16 cellular contexts compared by ENCODE assay signal in genomic region chr15:85559530-85559929, GRCh38.
DNase-seq lines count a peak whose midpoint lies in the region; ATAC-seq and TF ChIP-seq lines count a peak whose summit lies in the region.
"Had no signal": no experiment of that assay in that cellular context is flagged by ENCODE, and none has a peak within 500 bp of the region (broad histone marks: within the 10 kb centered on the region; RNA-seq: fewer than 3 reads in every experiment).

No MANE protein-coding gene starts in this region.

- no TSS peak for BruUV-seq in Caco-2 (replicated peaks; lab: Mats Ljungman, UMichigan)

- no peak for ATAC-seq in activated CD8-positive, alpha-beta memory T cell treated with anti-CD3 and anti-CD28 coated beads, Interleukin-2, amount 10 ng/mL, durations not matched to agents 7 days and 5 days
- ATAC-seq in WTC11 (peak; percentile 70), lower lobe of right lung (no peak), GM18498 (IDR thresholded peaks at IDR 0.05; ENCODE audit: unreplicated experiment) (no peak)
- no peak for ATAC-seq in CD8-positive, alpha-beta T cell

- H3K27me3 ChIP-seq in Caco-2 (replicated peaks; ENCODE audit: control insufficient read depth, insufficient read depth, low read length), result no peaks in the 10 kb centered on the region
- H3K27me3 ChIP-seq in lower lobe of right lung (ENCODE audit: low read depth), result no peaks in the 10 kb centered on the region
- no peaks in the 10 kb centered on the region for H3K27me3 ChIP-seq in CD8-positive, alpha-beta T cell (ENCODE audit: insufficient read depth, low read length)
- H3K27me3 ChIP-seq: BLaER1 treated with 17β-estradiol and CSF1 and Interleukin-3, amounts not matched to agents 10 nM and 100 nM had no signal

- peak overlapping the region; percentile 28 for H3K27ac Mint-ChIP-seq in activated CD8-positive, alpha-beta memory T cell treated with anti-CD3 and anti-CD28 coated beads, Interleukin-2, amount 10 ng/mL, durations not matched to agents 7 days and 5 days
- H3K27ac Mint-ChIP-seq in Caco-2 (ENCODE audit: unreplicated experiment), result peak overlapping the region; percentile 39
- H3K27ac Mint-ChIP-seq in WTC11, result no peak overlapping the region
- H3K27ac Mint-ChIP-seq in CD8-positive, alpha-beta T cell, result no peak overlapping the region

- H3K9me3 ChIP-seq in Caco-2 (no peaks in the 10 kb centered on the region), lower lobe of right lung (no peaks in the 10 kb centered on the region)
- H3K9me3 ChIP-seq in CD8-positive, alpha-beta T cell (ENCODE audit: low read length), result no peaks in the 10 kb centered on the region
- H3K9me3 ChIP-seq: BLaER1 treated with 17β-estradiol and CSF1 and Interleukin-3, amounts not matched to agents 10 nM and 100 nM had no signal

- H3K9me3 Mint-ChIP-seq in activated CD8-positive, alpha-beta memory T cell treated with anti-CD3 and anti-CD28 coated beads, Interleukin-2, amount 10 ng/mL, durations not matched to agents 7 days and 5 days (ENCODE audit: low read depth), result no peaks in the 10 kb centered on the region
- H3K9me3 Mint-ChIP-seq in Caco-2 (ENCODE audit: unreplicated experiment) (no peaks in the 10 kb centered on the region), WTC11 (no peaks in the 10 kb centered on the region)
- H3K9me3 Mint-ChIP-seq in CD8-positive, alpha-beta T cell, result no peaks in the 10 kb centered on the region
- H3K9me3 Mint-ChIP-seq: IgD-negative memory B cell had no signal

- H3K4me3 ChIP-seq in Caco-2 (ENCODE audit: low read depth, low read length) (no peak overlapping the region), lower lobe of right lung (no peak overlapping the region)
- H3K4me3 ChIP-seq in CD8-positive, alpha-beta T cell (ENCODE audit: low read depth, low read length), result no peak overlapping the region
- H3K4me3 ChIP-seq: BLaER1 treated with 17β-estradiol and CSF1 and Interleukin-3, amounts not matched to agents 10 nM and 100 nM had no signal

- POLR2A ChIA-PET in Caco-2 (lab: Charles Lee), result interaction anchor here (0.6 kb wide), 3 partner anchors 48 to 365 kb away, joined by 3 to 7 read pairs (median 7); no protein-coding TSS in a partner anchor
- POLR2A ChIA-PET in WTC11 (lab: Charles Lee), result no interaction called here
- POLR2A ChIA-PET in CD8-positive, alpha-beta T cell (lab: Charles Lee), result interaction anchor here (1.1 to 1.7 kb wide), 2 partner anchors 17 to 23 kb away, joined by 4 read pairs; no protein-coding TSS in a partner anchor

- TF ChIP-seq CTCF in Caco-2 (IDR thresholded peaks at IDR 0.05; ENCODE audit: insufficient read depth in 1 of 2, low read depth in 1 of 2, low read length in 1 of 2, severe bottlenecking in 1 of 2, unreplicated experiment in 1 of 2) (no peak), WTC11 (IDR thresholded peaks at IDR 0.05) (no peak), lower lobe of right lung (IDR thresholded peaks at IDR 0.05) (no peak)
- no peak for TF ChIP-seq CTCF in CD8-positive, alpha-beta T cell (IDR thresholded peaks at IDR 0.05)

- H3K4me1 ChIP-seq in Caco-2, result peaks cover 27% of the 10 kb centered on the region
- peaks cover 80% of the 10 kb centered on the region for H3K4me1 ChIP-seq in lower lobe of right lung
- H3K4me1 ChIP-seq in CD8-positive, alpha-beta T cell (ENCODE audit: insufficient read depth, low read length), result peaks cover 4% of the 10 kb centered on the region

- CTCF ChIA-PET in activated CD8-positive, alpha-beta memory T cell treated with anti-CD3 and anti-CD28 coated beads, Interleukin-2, amount 10 ng/mL, durations not matched to agents 7 days and 5 days (lab: Charles Lee), result interaction anchor here (0.6 to 4.4 kb wide), 4 partner anchors 9 to 22 kb away, joined by 3 to 26 read pairs (median 16); no protein-coding TSS in a partner anchor
- CTCF ChIA-PET in Caco-2 (lab: Charles Lee), result interaction anchor here (0.6 kb wide), 1 partner anchor 19 kb away, joined by 4 read pairs; no protein-coding TSS in a partner anchor
- CTCF ChIA-PET in WTC11 (lab: Charles Lee), result interaction anchor here (0.6 to 1.1 kb wide), 4 partner anchors 17 to 202 kb away, joined by 3 to 4 read pairs (median 3); no protein-coding TSS in a partner anchor
- CTCF ChIA-PET in CD8-positive, alpha-beta T cell (lab: Charles Lee), result no interaction called here

- intact Hi-C loops in Caco-2 (cut with micrococcal nuclease; ENCODE audit: unreplicated experiment) (no loop called here), lower lobe of right lung (cut with DNase I) (no loop called here)
- intact Hi-C loops in CD8-positive, alpha-beta T cell (cut with DNase I, micrococcal nuclease), result no loop called here

- H3K27me3 Mint-ChIP-seq in activated CD8-positive, alpha-beta memory T cell treated with anti-CD3 and anti-CD28 coated beads, Interleukin-2, amount 10 ng/mL, durations not matched to agents 7 days and 5 days, result no peaks in the 10 kb centered on the region
- H3K27me3 Mint-ChIP-seq in Caco-2 (ENCODE audit: insufficient read depth, unreplicated experiment) (no peaks in the 10 kb centered on the region), WTC11 (ENCODE audit: low read depth) (no peaks in the 10 kb centered on the region)
- no peaks in the 10 kb centered on the region for H3K27me3 Mint-ChIP-seq in CD8-positive, alpha-beta T cell (ENCODE audit: low read depth)
- H3K27me3 Mint-ChIP-seq: IgD-negative memory B cell had no signal

- H3K36me3 ChIP-seq in Caco-2 (ENCODE audit: control insufficient read depth, insufficient read depth, low read length), result no peaks in the 10 kb centered on the region; the same call in none of the 2 replicates
- peaks cover 9% of the 10 kb centered on the region for H3K36me3 ChIP-seq in lower lobe of right lung
- no peaks in the 10 kb centered on the region for H3K36me3 ChIP-seq in CD8-positive, alpha-beta T cell (ENCODE audit: insufficient read depth, low read length)

- peaks cover 21% of the 10 kb centered on the region for H3K36me3 Mint-ChIP-seq in activated CD8-positive, alpha-beta memory T cell treated with anti-CD3 and anti-CD28 coated beads, Interleukin-2, amount 10 ng/mL, durations not matched to agents 7 days and 5 days
- H3K36me3 Mint-ChIP-seq in Caco-2 (ENCODE audit: insufficient read depth, unreplicated experiment) (peaks cover 7% of the 10 kb centered on the region), WTC11 (peaks cover 1% of the 10 kb centered on the region; the same call in 1 of the 2 replicates)
- H3K36me3 Mint-ChIP-seq in CD8-positive, alpha-beta T cell, result peaks cover 31% of the 10 kb centered on the region

- DNase-seq in activated CD8-positive, alpha-beta memory T cell treated with anti-CD3 and anti-CD28 coated beads, Interleukin-2, amount 10 ng/mL, durations not matched to agents 7 days and 5 days, result no peak
- no peak for DNase-seq in activated CD8-positive, alpha-beta memory T cell treated with anti-CD3 and anti-CD28 coated beads, Interleukin-2, amount 50 U/mL, for 48 hours
- DNase-seq in Caco-2 (no peak), WTC11 (ENCODE audit: low spot score) (peak; percentile 25), lower lobe of right lung (no peak), NCI-H1436 treated with DMSO at 0.1 percent for 48 hours (lab: John Stamatoyannopoulos, UW) (no peak)
- no peak for DNase-seq in CD8-positive, alpha-beta T cell
- DNase-seq: DMS 273 treated with DMSO at 0.1 percent for 48 hours, GF-D8, MV-4-11, NCI-H1417, NCI-H2029 treated with DMSO at 0.1 percent for 48 hours, NCI-H510A treated with DMSO at 0.1 percent for 48 hours had no signal

- peak overlapping the region; percentile 34 for H3K27ac ChIP-seq in lower lobe of right lung
- no peak overlapping the region for H3K27ac ChIP-seq in CD8-positive, alpha-beta T cell (ENCODE audit: low read depth, low read length)

- H3K4me3 Mint-ChIP-seq in activated CD8-positive, alpha-beta memory T cell treated with anti-CD3 and anti-CD28 coated beads, Interleukin-2, amount 10 ng/mL, durations not matched to agents 7 days and 5 days, result no peak overlapping the region
- H3K4me3 Mint-ChIP-seq in Caco-2 (ENCODE audit: unreplicated experiment), result no peak overlapping the region
- no peak overlapping the region for H3K4me3 Mint-ChIP-seq in WTC11
- no peak overlapping the region for H3K4me3 Mint-ChIP-seq in CD8-positive, alpha-beta T cell
- H3K4me3 Mint-ChIP-seq: IgD-negative memory B cell had no signal

- peaks cover 53% of the 10 kb centered on the region for H3K4me1 Mint-ChIP-seq in activated CD8-positive, alpha-beta memory T cell treated with anti-CD3 and anti-CD28 coated beads, Interleukin-2, amount 10 ng/mL, durations not matched to agents 7 days and 5 days
- H3K4me1 Mint-ChIP-seq in Caco-2 (ENCODE audit: low read depth, unreplicated experiment), result peaks cover 23% of the 10 kb centered on the region
- H3K4me1 Mint-ChIP-seq in WTC11, result peaks cover 46% of the 10 kb centered on the region
- peaks cover 45% of the 10 kb centered on the region for H3K4me1 Mint-ChIP-seq in CD8-positive, alpha-beta T cell (ENCODE audit: low read depth)

TF ChIP-seq in WTC11, 78 proteins besides CTCF, POLR2A, EP300 and RAD21:
- no peak for TF ChIP-seq ZNF416 (CRISPR knock-in tag; IDR thresholded peaks at IDR 0.05)
- TF ChIP-seq E2F1 (CRISPR knock-in tag; IDR thresholded peaks at IDR 0.05), result no peak
- no peak for TF ChIP-seq ATF1 (CRISPR knock-in tag; IDR thresholded peaks at IDR 0.05)
- no peak for TF ChIP-seq ZNF232 (CRISPR knock-in tag; IDR thresholded peaks at IDR 0.05)
- no peak for TF ChIP-seq ESRRA (CRISPR knock-in tag; IDR thresholded peaks at IDR 0.05; ENCODE audit: borderline replicate concordance)
- TF ChIP-seq ZNF317 (CRISPR knock-in tag; IDR thresholded peaks at IDR 0.05; ENCODE audit: borderline replicate concordance, low read depth), result no peak
- no peak for TF ChIP-seq CREB1 (CRISPR knock-in tag; IDR thresholded peaks at IDR 0.05)
- TF ChIP-seq RORB (CRISPR knock-in tag; IDR thresholded peaks at IDR 0.05), result no peak
- TF ChIP-seq MAX (CRISPR knock-in tag; IDR thresholded peaks at IDR 0.05), result no peak

Comparison
In these comparisons a context has a peak if more than half of its experiments do, and no peak if none do; other contexts are left out.
1. H3K27ac Mint-ChIP-seq: peak in activated CD8-positive, alpha-beta memory T cell treated with anti-CD3 and anti-CD28 coated beads, Interleukin-2, amount 10 ng/mL, durations not matched to agents 7 days and 5 days (single experiment) and Caco-2 (single experiment); none in WTC11 (single experiment) and CD8-positive, alpha-beta T cell (single experiment).